Comparison of ENCODE assay signal across 17 cellular contexts in genomic region chr3:157113832-157114505, GRCh38. TPM values are rescaled to one million over a fixed set of nuclear protein-coding genes. Genes with fewer than 3 reads are reported as not detected.
A peak's percentile ranks its signal among the peaks of the same experiment; 100 is the strongest.
DNase-seq lines count a peak whose midpoint lies in the region; ATAC-seq, FAIRE-seq and TF ChIP-seq lines count a peak whose summit lies in the region.
"Had no signal": no experiment of that assay in that cellular context is flagged by ENCODE, and none has a peak within 500 bp of the region (broad histone marks: within the 10 kb centered on the region; RNA-seq: fewer than 3 reads in every experiment).

No MANE protein-coding gene starts in this region.

- H3K27me3 Mint-ChIP-seq in GM23338 (ENCODE audit: insufficient read depth, low read depth, poor library complexity) = peaks cover 3% of the 10 kb centered on the region
- H3K27me3 Mint-ChIP-seq in mesothelial cell of epicardium (ENCODE audit: low read depth) = no peaks in the 10 kb centered on the region

- no peaks in the 10 kb centered on the region for H3K9me3 ChIP-seq in keratinocyte (ENCODE audit: control insufficient read depth, low read depth, low read length)
- H3K9me3 ChIP-seq: gastroesophageal sphincter, tibial artery had no signal

- H3K9me1 ChIP-seq in keratinocyte (ENCODE audit: control insufficient read depth, extremely low read depth, insufficient read depth, low read length) = no peaks in the 10 kb centered on the region

- H3K36me3 Mint-ChIP-seq in GM23338 (ENCODE audit: low read depth) (no peaks in the 10 kb centered on the region), mesothelial cell of epicardium (no peaks in the 10 kb centered on the region)

- peak; percentile 45 to 52 for TF ChIP-seq CTCF in GM23338 (conservative IDR thresholded peaks at IDR 0.05; ENCODE audit: low read depth in 2 of 2)
- peak; percentile 16 to 27 (median 26) for TF ChIP-seq CTCF in keratinocyte (optimal IDR thresholded peaks at IDR 0.05 in 1 of 3, IDR thresholded peaks at IDR 0.05 in 1 of 3, conservative IDR thresholded peaks at IDR 0.05 in 1 of 3; ENCODE audit: extremely low read depth in 1 of 3, insufficient read depth in 2 of 3, low read length in 3 of 3)
- TF ChIP-seq CTCF in mesothelial cell of epicardium (IDR thresholded peaks at IDR 0.05; ENCODE audit: unreplicated experiment) = no peak

- H3K27ac ChIP-seq in GM23338 (ENCODE audit: low read depth) (no peak overlapping the region), keratinocyte (ENCODE audit: control insufficient read depth, insufficient read depth, low read length) (no peak overlapping the region)
- H3K27ac ChIP-seq: 22Rv1, gastroesophageal sphincter, tibial artery had no signal

- H3K4me3 ChIP-seq in GM23338 (no peak overlapping the region), keratinocyte (ENCODE audit: control insufficient read depth in 2 of 3, extremely low read depth in 1 of 3, insufficient read depth in 2 of 3, low read depth in 1 of 3, low read length in 3 of 3) (no peak overlapping the region)
- H3K4me3 ChIP-seq: gastroesophageal sphincter, smooth muscle cell, tibial artery had no signal

- H4K20me1 ChIP-seq in GM23338 (replicated peaks; ENCODE audit: insufficient read depth) (no peaks in the 10 kb centered on the region), keratinocyte (ENCODE audit: control insufficient read depth, extremely low read depth, insufficient read depth, low read length) (no peaks in the 10 kb centered on the region)

- H3K4me1 Mint-ChIP-seq in GM23338 = peaks cover 4% of the 10 kb centered on the region; the same call in 1 of the 3 replicates
- peaks cover 21% of the 10 kb centered on the region for H3K4me1 Mint-ChIP-seq in mesothelial cell of epicardium

- H3K36me3 ChIP-seq in GM23338 (ENCODE audit: insufficient read depth) = no peaks in the 10 kb centered on the region
- H3K36me3 ChIP-seq in keratinocyte (ENCODE audit: control insufficient read depth in 2 of 2, extremely low read depth in 1 of 2, insufficient read depth in 2 of 2, low read length in 2 of 2) = no peaks in the 10 kb centered on the region
- H3K36me3 ChIP-seq: gastroesophageal sphincter, tibial artery had no signal

- DNase-seq in DMS 273 (lab: John Stamatoyannopoulos, UW; ENCODE audit: unreplicated experiment) (peak; percentile 39), DMS 273 treated with DMSO at 0.1 percent for 48 hours (lab: John Stamatoyannopoulos, UW) (no peak), GM23338 (ENCODE audit: low spot score) (peak; percentile 42), RKO (ENCODE audit: low spot score) (peak; percentile 37), keratinocyte (ENCODE audit: low read depth, low spot score) (no peak), mesothelial cell of epicardium (ENCODE audit: low spot score in 2 of 2, unreplicated experiment in 2 of 2) (no peak), A172 (ENCODE audit: low spot score) (no peak)
- DNase-seq in activated CD8-positive, alpha-beta memory T cell treated with anti-CD3 and anti-CD28 coated beads for 24 hours = no peak
- DNase-seq: activated T-cell treated with anti-CD3 and anti-CD28 coated beads, Interleukin-2, amount 50 U/mL, for 72 hours; effector CD8-positive, alpha-beta T cell; NCI-H524 treated with DMSO at 0.1 percent for 48 hours; nephron progenitor cell; tibial artery had no signal

- H3K9ac ChIP-seq in keratinocyte (ENCODE audit: control insufficient read depth, extremely low read depth, insufficient read depth, low read length) = no peak overlapping the region

- H2AFZ ChIP-seq in GM23338 = no peak overlapping the region
- no peak overlapping the region for H2AFZ ChIP-seq in keratinocyte (ENCODE audit: control insufficient read depth, low read length)

- H3K4me2 ChIP-seq in GM23338 (no peak overlapping the region), keratinocyte (ENCODE audit: control insufficient read depth, extremely low read depth, insufficient read depth, low read depth, low read length) (no peak overlapping the region)

- dilution Hi-C loops in keratinocyte (cut with MboI; ENCODE audit: extremely low pct_ligation_motif_present, low sequenced_read_pairs) = no loop called here

- H3K27me3 ChIP-seq in GM23338 (ENCODE audit: insufficient read depth) (no peaks in the 10 kb centered on the region), keratinocyte (ENCODE audit: control insufficient read depth, extremely low read depth, insufficient read depth, low read length) (no peaks in the 10 kb centered on the region)
- H3K27me3 ChIP-seq: gastroesophageal sphincter, tibial artery had no signal

- ATAC-seq in GM23338 = peak; percentile 72
- ATAC-seq: gastroesophageal sphincter had no signal

- H3K79me2 ChIP-seq in GM23338 (replicated peaks; ENCODE audit: insufficient read depth) = no peaks in the 10 kb centered on the region
- H3K79me2 ChIP-seq in keratinocyte (ENCODE audit: control insufficient read depth, insufficient read depth, low read length) = no peaks in the 10 kb centered on the region

- H3K4me3 Mint-ChIP-seq in GM23338 = no peak overlapping the region
- no peak overlapping the region for H3K4me3 Mint-ChIP-seq in mesothelial cell of epicardium
- H3K4me3 Mint-ChIP-seq: activated T-cell treated with anti-CD3 and anti-CD28 coated beads, Interleukin-2, amount 50 U/mL, for 72 hours; nephron progenitor cell had no signal

- H3K27ac Mint-ChIP-seq in GM23338 = no peak overlapping the region
- no peak overlapping the region for H3K27ac Mint-ChIP-seq in mesothelial cell of epicardium
- H3K27ac Mint-ChIP-seq: activated T-cell treated with anti-CD3 and anti-CD28 coated beads, Interleukin-2, amount 50 U/mL, for 72 hours; nephron progenitor cell had no signal

- no peaks in the 10 kb centered on the region for H3K9me3 Mint-ChIP-seq in GM23338
- no peaks in the 10 kb centered on the region for H3K9me3 Mint-ChIP-seq in mesothelial cell of epicardium
- H3K9me3 Mint-ChIP-seq: activated T-cell treated with anti-CD3 and anti-CD28 coated beads, Interleukin-2, amount 50 U/mL, for 72 hours; nephron progenitor cell had no signal

- FAIRE-seq in keratinocyte (lab: Jason Lieb, UNC) = no peak
- FAIRE-seq: D721Med had no signal

- H3K4me1 ChIP-seq in GM23338 (ENCODE audit: insufficient read depth) (no peaks in the 10 kb centered on the region), keratinocyte (ENCODE audit: control insufficient read depth, extremely low read depth, insufficient read depth, low read length) (peaks cover 18% of the 10 kb centered on the region)
- H3K4me1 ChIP-seq: tibial artery had no signal

- no peaks in the 10 kb centered on the region for H3F3A ChIP-seq in GM23338 (replicated peaks; ENCODE audit: low read depth)

- H3K9me2 ChIP-seq in GM23338 (ENCODE audit: insufficient read depth) = no peaks in the 10 kb centered on the region; the same call in 1 of the 2 replicates

TF ChIP-seq in GM23338, 12 proteins besides CTCF, POLR2A, EP300 and RAD21:
- TF ChIP-seq EZH2phosphoT487 (IDR thresholded peaks at IDR 0.05; ENCODE audit: unreplicated experiment) (no peak), REST (IDR thresholded peaks at IDR 0.05; ENCODE audit: unreplicated experiment) (no peak)

RNA-seq across cellular contexts. Expression of gene CCNL1, which starts 46.0 kb away (rescaled TPM):
- total RNA-seq in GM23338 (2014; rRNA removed; shearing (Covaris generic)) = 86.9 and 134 TPM in 2 replicates
- polyA plus RNA-seq in GM23338 (2016; fragmentation: Nextera tagmentation; extraction: Ambion mirVana) (96.2 and 108 TPM in 2 replicates), keratinocyte (59.1 to 136 TPM (median 118 TPM) in 3 replicates)
- polyA plus RNA-seq in keratinocyte (2011; ENCODE audit: low read depth) = 698 TPM
- 11.9 and 23.3 TPM in 2 replicates for polyA plus RNA-seq in keratinocyte (2011; cell fraction: cytosol; rRNA removed)
- 262 and 357 TPM in 2 replicates for polyA plus RNA-seq in keratinocyte (2011; cell fraction: nucleus; rRNA removed)
- 33.1 and 117 TPM in 2 replicates for polyA plus RNA-seq in keratinocyte (2012; ENCODE audit: low replicate concordance)
- polyA minus RNA-seq in keratinocyte = 27.8 to 153 TPM (median 85.5 TPM) in 3 replicates
- 33.8 TPM for polyA minus RNA-seq in keratinocyte (2011; cell fraction: cytosol; rRNA and poly(A)+ RNA removed)
- polyA minus RNA-seq in keratinocyte (2011; cell fraction: nucleus; rRNA and poly(A)+ RNA removed) = 279 and 325 TPM in 2 replicates
- total RNA-seq in mesothelial cell of epicardium = 248 to 276 TPM (median 261 TPM) in 3 replicates
- 69.1 and 75.0 TPM in 2 replicates for total RNA-seq in A172 (2014; rRNA removed; shearing (Covaris generic))

Comparison
In these comparisons a context has a peak if more than half of its experiments do, and no peak if none do; other contexts are left out.
1. DNase-seq: peak in DMS 273 (single experiment), GM23338 (single experiment) and RKO (single experiment); none in DMS 273 treated with DMSO at 0.1 percent for 48 hours (single experiment), keratinocyte (single experiment), mesothelial cell of epicardium (0 of 2), A172 (single experiment) and activated CD8-positive, alpha-beta memory T cell treated with anti-CD3 and anti-CD28 coated beads for 24 hours (single experiment).